1 cellular context compared by ENCODE assay signal in genomic region chr17:19346351-19347255, GRCh38.
TF ChIP-seq lines count a peak whose summit lies in the region.

No MANE protein-coding gene starts in this region.

TF ChIP-seq in HepG2, 621 proteins besides CTCF, POLR2A, EP300 and RAD21 (continues in another document):
- TF ChIP-seq SALL2 (CRISPR knock-in tag; IDR thresholded peaks at IDR 0.05) (0 out of 2 replicates have a peak, but pooled peaks have one; percentile 40), ZBTB38 (CRISPR knock-in tag; IDR thresholded peaks at IDR 0.05) (0 out of 2 replicates have a peak, but pooled peaks have one; percentile 30), STAT6 (CRISPR knock-in tag; IDR thresholded peaks at IDR 0.05; ENCODE audit: borderline replicate concordance) (no peak), POLR2G (IDR thresholded peaks at IDR 0.05; ENCODE audit: low read depth, low read length) (peak; percentile 47; the same call in 1 of the 2 replicates), CREB3 (CRISPR knock-in tag; IDR thresholded peaks at IDR 0.05) (no peak), NFE2L2 (IDR thresholded peaks at IDR 0.05; ENCODE audit: low read length) (peak; percentile 92), SAFB2 (CRISPR knock-in tag; IDR thresholded peaks at IDR 0.05; ENCODE audit: borderline replicate concordance, low read depth) (0 out of 2 replicates have a peak, but pooled peaks have one; percentile 42), ATM (IDR thresholded peaks at IDR 0.05; ENCODE audit: borderline replicate concordance) (no peak), ZNF276 (CRISPR knock-in tag; IDR thresholded peaks at IDR 0.05; ENCODE audit: low read depth) (no peak), PHF20 (CRISPR knock-in tag; IDR thresholded peaks at IDR 0.05) (0 out of 2 replicates have a peak, but pooled peaks have one; percentile 19), SP5 (CRISPR knock-in tag; IDR thresholded peaks at IDR 0.05; ENCODE audit: borderline replicate concordance, low read depth) (0 out of 2 replicates have a peak, but pooled peaks have one; percentile 44), ZNF142 (CRISPR knock-in tag; IDR thresholded peaks at IDR 0.05) (0 out of 2 replicates have a peak, but pooled peaks have one; percentile 49), ZNF121 (CRISPR knock-in tag; IDR thresholded peaks at IDR 0.05) (no peak), SOX6 (IDR thresholded peaks at IDR 0.05) (no peak), SOX6 (CRISPR knock-in tag; IDR thresholded peaks at IDR 0.05) (no peak), TCF7 (IDR thresholded peaks at IDR 0.05; ENCODE audit: low read depth) (0 out of 2 replicates have a peak, but pooled peaks have one; percentile 17), AGO2 (optimal IDR thresholded peaks at IDR 0.05; ENCODE audit: low read depth, low read length) (peak; percentile 52), BRF2 (CRISPR knock-in tag; IDR thresholded peaks at IDR 0.05) (no peak), ZBTB46 (CRISPR knock-in tag; IDR thresholded peaks at IDR 0.05; ENCODE audit: borderline replicate concordance) (no peak), SAP130 (CRISPR knock-in tag; IDR thresholded peaks at IDR 0.05; ENCODE audit: low read depth) (0 out of 2 replicates have a peak, but pooled peaks have one; percentile 32), ZBTB33 (CRISPR knock-in tag; IDR thresholded peaks at IDR 0.05) (no peak), ZNF101 (CRISPR knock-in tag; IDR thresholded peaks at IDR 0.05; ENCODE audit: borderline replicate concordance, low read depth) (no peak), MAFF (IDR thresholded peaks at IDR 0.05; ENCODE audit: low read depth, low read length) (0 out of 2 replicates have a peak, but pooled peaks have one; percentile 31), RXRB (CRISPR knock-in tag; IDR thresholded peaks at IDR 0.05; ENCODE audit: borderline replicate concordance) (0 out of 2 replicates have a peak, but pooled peaks have one; percentile 15), ZFY (CRISPR knock-in tag; IDR thresholded peaks at IDR 0.05) (peak; percentile 37), RNF219 (CRISPR knock-in tag; IDR thresholded peaks at IDR 0.05) (no peak), MED1 (CRISPR knock-in tag; IDR thresholded peaks at IDR 0.05) (peak; percentile 31; the same call in 1 of the 2 replicates), HIC2 (CRISPR knock-in tag; IDR thresholded peaks at IDR 0.05; ENCODE audit: low read depth) (0 out of 2 replicates have a peak, but pooled peaks have one; percentile 38), NFE2L1 (CRISPR knock-in tag; IDR thresholded peaks at IDR 0.05; ENCODE audit: borderline replicate concordance) (peak; percentile 90), MAFK (conservative IDR thresholded peaks at IDR 0.05 in 1 of 2, IDR thresholded peaks at IDR 0.05 in 1 of 2; ENCODE audit: low read length in 2 of 2) (peak in 1 of 2 experiments; percentile 56; a peak in 1 of 4 replicates), IRF9 (CRISPR knock-in tag; IDR thresholded peaks at IDR 0.05; ENCODE audit: borderline replicate concordance) (peak; percentile 40; the same call in 1 of the 2 replicates), PRPF4 (IDR thresholded peaks at IDR 0.05; ENCODE audit: low read depth, low read length, poor library complexity, severe bottlenecking) (no peak), ZNF263 (CRISPR knock-in tag; IDR thresholded peaks at IDR 0.05) (0 out of 2 replicates have a peak, but pooled peaks have one; percentile 28)
